In genomic region chr10:63268798-63269503, GRCh38 we compare ENCODE assay signal across 8 cellular contexts.
DNase-seq lines count a peak whose midpoint lies in the region; ATAC-seq and TF ChIP-seq lines count a peak whose summit lies in the region.

No MANE protein-coding gene starts in this region.

- peak overlapping the region; percentile 61 to 83 for H3K4me3 ChIP-seq in DND-41 (ENCODE audit: low read depth in 1 of 2, low read length in 2 of 2)
- peak overlapping the region; percentile 77 to 91 for H3K4me3 ChIP-seq in Panc1 (ENCODE audit: low read depth in 2 of 2, low read length in 2 of 2)
- peak overlapping the region; percentile 79 for H3K4me3 ChIP-seq in fibroblast of pulmonary artery (replicated peaks; ENCODE audit: low read depth, low read length)

- peak overlapping the region; percentile 95 to 99 (median 99) for H3K27ac Mint-ChIP-seq in nephron
- H3K27ac Mint-ChIP-seq in stimulated activated naive CD8-positive, alpha-beta T cell treated with anti-CD3 and anti-CD28 coated beads, Interleukin-15, Interleukin-2, amounts not matched to agents 100 ng/mL and 50 ng/mL, for 24 hours, result peak overlapping the region; percentile 98

- no peaks in the 10 kb centered on the region for H3K9me3 Mint-ChIP-seq in nephron
- H3K9me3 Mint-ChIP-seq in stimulated activated naive CD8-positive, alpha-beta T cell treated with anti-CD3 and anti-CD28 coated beads, Interleukin-15, Interleukin-2, amounts not matched to agents 100 ng/mL and 50 ng/mL, for 24 hours, result no peaks in the 10 kb centered on the region

- peaks cover 91% of the 10 kb centered on the region for H3K79me2 ChIP-seq in DND-41 (ENCODE audit: insufficient read depth, low read length)

- H2AFZ ChIP-seq in DND-41 (ENCODE audit: low read depth, low read length), result peak overlapping the region; percentile 58

- H3K27me3 Mint-ChIP-seq in nephron (ENCODE audit: low read depth), result no peaks in the 10 kb centered on the region
- H3K27me3 Mint-ChIP-seq in stimulated activated naive CD8-positive, alpha-beta T cell treated with anti-CD3 and anti-CD28 coated beads, Interleukin-15, Interleukin-2, amounts not matched to agents 100 ng/mL and 50 ng/mL, for 24 hours, result no peaks in the 10 kb centered on the region

- H3K9me3 ChIP-seq in DND-41 (ENCODE audit: insufficient read depth, low read length, severe bottlenecking), result no peaks in the 10 kb centered on the region
- no peaks in the 10 kb centered on the region for H3K9me3 ChIP-seq in Panc1 (ENCODE audit: control insufficient read depth, insufficient read depth, low read depth, low read length)

- no peaks in the 10 kb centered on the region for H3K27me3 ChIP-seq in DND-41 (ENCODE audit: insufficient read depth, low read length, poor library complexity)
- no peaks in the 10 kb centered on the region for H3K27me3 ChIP-seq in Panc1 (ENCODE audit: control insufficient read depth, insufficient read depth, low read length)

- no peaks in the 10 kb centered on the region for H3K36me3 ChIP-seq in DND-41 (ENCODE audit: insufficient read depth, low read length)
- H3K36me3 ChIP-seq in Panc1 (ENCODE audit: control insufficient read depth, insufficient read depth, low read length), result no peaks in the 10 kb centered on the region

- peak overlapping the region; percentile 65 for H3K9ac ChIP-seq in DND-41 (ENCODE audit: low read depth, low read length)

- peaks cover under 1% of the 10 kb centered on the region for H3K36me3 Mint-ChIP-seq in nephron (ENCODE audit: low read depth)
- peaks cover 3% of the 10 kb centered on the region for H3K36me3 Mint-ChIP-seq in stimulated activated naive CD8-positive, alpha-beta T cell treated with anti-CD3 and anti-CD28 coated beads, Interleukin-15, Interleukin-2, amounts not matched to agents 100 ng/mL and 50 ng/mL, for 24 hours (ENCODE audit: low read depth)

- peak overlapping the region; percentile 89 for H3K27ac ChIP-seq in DND-41 (ENCODE audit: low read length)
- peak overlapping the region; percentile 95 for H3K27ac ChIP-seq in Panc1 (ENCODE audit: low read length)

- intact Hi-C loops in Panc1 (cut with micrococcal nuclease; ENCODE audit: unreplicated experiment), result loop anchor here (2.0 to 10.0 kb wide), 3 partner anchors 52 to 360 kb away; partner anchors contain the start of gene JMJD1C

- peaks cover 2% of the 10 kb centered on the region; the same call in 1 of the 2 replicates for H4K20me1 ChIP-seq in DND-41 (ENCODE audit: insufficient read depth, low read length)

- H3K4me3 Mint-ChIP-seq in nephron, result peak overlapping the region; percentile 90 to 100 (median 97)
- peak overlapping the region; percentile 95 for H3K4me3 Mint-ChIP-seq in stimulated activated naive CD8-positive, alpha-beta T cell treated with anti-CD3 and anti-CD28 coated beads, Interleukin-15, Interleukin-2, amounts not matched to agents 100 ng/mL and 50 ng/mL, for 24 hours

- POLR2A ChIA-PET in Panc1 (lab: Charles Lee), result interaction anchor here (0.6 to 1.3 kb wide), 6 partner anchors 10 to 1004 kb away, joined by 3 to 10 read pairs (median 4); no protein-coding TSS in a partner anchor

- H3K4me1 ChIP-seq in DND-41 (ENCODE audit: insufficient read depth, low read length) (peaks cover 36% of the 10 kb centered on the region), Panc1 (ENCODE audit: control insufficient read depth, insufficient read depth, low read length) (peaks cover 18% of the 10 kb centered on the region)

- TF ChIP-seq CTCF in DND-41 (IDR thresholded peaks at IDR 0.05; ENCODE audit: borderline replicate concordance, extremely low read depth, low read length, poor library complexity, severe bottlenecking) (peak; percentile 51), Panc1 (IDR thresholded peaks at IDR 0.05) (no peak), fibroblast of pulmonary artery (IDR thresholded peaks at IDR 0.05; ENCODE audit: low read length, missing control alignments) (peak; percentile 35), nephron (IDR thresholded peaks at IDR 0.05; ENCODE audit: unreplicated experiment in 3 of 3) (peak; percentile 15 to 29 (median 17))

- DNase-seq in DND-41, result peak; percentile 85
- peak; percentile 92 for DNase-seq in KBM-7
- DNase-seq in Panc1 (ENCODE audit: low read depth, low spot score), result peak; percentile 98
- DNase-seq in activated T-helper 1 cell treated with anti-CD3 and anti-CD28 coated beads, Interleukin-2, amount 50 U/mL, for 16 hours (ENCODE audit: low read depth in 1 of 2, low spot score in 1 of 2), result peak; percentile 41 to 65
- DNase-seq in fibroblast of pulmonary artery (ENCODE audit: low read depth), result peak; percentile 98

- CTCF ChIA-PET in Panc1 (lab: Charles Lee), result interaction anchor here (0.8 kb wide), 1 partner anchor 452 kb away, joined by 3 read pairs; no protein-coding TSS in a partner anchor

- H3K4me2 ChIP-seq in DND-41 (ENCODE audit: insufficient read depth, low read length), result peak overlapping the region; percentile 75

- ATAC-seq in DND-41 (ENCODE audit: insufficient read depth, low read depth), result peak; percentile 92
- ATAC-seq in GM21717 (IDR thresholded peaks at IDR 0.05; ENCODE audit: unreplicated experiment), result peak; percentile 96
- ATAC-seq in Panc1, result peak; percentile 96

- peaks cover 12% of the 10 kb centered on the region for H3K4me1 Mint-ChIP-seq in nephron
- H3K4me1 Mint-ChIP-seq in stimulated activated naive CD8-positive, alpha-beta T cell treated with anti-CD3 and anti-CD28 coated beads, Interleukin-15, Interleukin-2, amounts not matched to agents 100 ng/mL and 50 ng/mL, for 24 hours (ENCODE audit: low read depth), result peaks cover 44% of the 10 kb centered on the region

- in situ Hi-C loops in KBM-7 (cut with MboI; ENCODE audit: low pct_unique_long_range_greater_than_20kb, low sequenced_read_pairs) (no loop called here), Panc1 (cut with HindIII; ENCODE audit: low pct_unique_long_range_greater_than_20kb, low sequenced_read_pairs) (no loop called here)

- BruUV-seq in Panc1 (replicated peaks; lab: Mats Ljungman, UMichigan), result no TSS peak

Comparison
In these comparisons a context has a peak if more than half of its experiments do, and no peak if none do; other contexts are left out.
1. Peak in every context shown above with its lines: DNase-seq, ATAC-seq, H3K4me3 ChIP-seq and H3K27ac ChIP-seq.